23 cellular contexts compared by ENCODE assay signal in genomic region chr2:46924038-46924437, GRCh38.
"Had no signal": no experiment of that assay in that cellular context is flagged by ENCODE, and none has a peak within 500 bp of the region (broad histone marks: within the 10 kb centered on the region; RNA-seq: fewer than 3 reads in every experiment).

No MANE protein-coding gene starts in this region.

- H3K36me3 ChIP-seq: SJCRH30 had no signal

- H3K4me3 ChIP-seq: SJCRH30 had no signal

- H3K4me1 ChIP-seq: SJCRH30 had no signal

- ATAC-seq: Panc1, Right ventricle myocardium inferior, SK-N-SH treated with all-trans-retinoic acid at 6 μM for 48 hours, T-helper 17 cell had no signal

- FAIRE-seq: HTR-8/SVneo had no signal

- DNase-seq: Kasumi-1, KG1, MM.1S, NCI-H1092 treated with DMSO at 0.1 percent for 48 hours, NCI-H1436, NCI-H187, NCI-H2029, NCI-H2081 treated with DMSO at 0.1 percent for 48 hours, NCI-H2171, NCI-H226, NCI-H510A, NCI-H524 treated with DMSO at 0.1 percent for 48 hours, NCI-H69, NCI-H774, SHP77 treated with DMSO at 0.1 percent for 48 hours, SJCRH30, T-helper 1 cell, T-helper 17 cell had no signal

- H3K27me3 ChIP-seq: SJCRH30 had no signal

- H3K27ac ChIP-seq: RWPE1, SJCRH30 had no signal
